In genomic region chr1:236512019-236512418, GRCh38 we compare ENCODE assay signal across 17 cellular contexts. TPM values are rescaled to one million over a fixed set of nuclear protein-coding genes. Genes with fewer than 3 reads are reported as not detected.
A peak's percentile ranks its signal among the peaks of the same experiment; 100 is the strongest.
DNase-seq lines count a peak whose midpoint lies in the region; ATAC-seq and TF ChIP-seq lines count a peak whose summit lies in the region.
"Had no signal": no experiment of that assay in that cellular context is flagged by ENCODE, and none has a peak within 500 bp of the region (broad histone marks: within the 10 kb centered on the region; RNA-seq: fewer than 3 reads in every experiment).

No MANE protein-coding gene starts in this region.

- TF ChIP-seq CTCF in Calu3 (IDR thresholded peaks at IDR 0.05; ENCODE audit: unreplicated experiment) (no peak), Panc1 (IDR thresholded peaks at IDR 0.05) (no peak), body of pancreas (IDR thresholded peaks at IDR 0.05) (no peak), WTC11 (IDR thresholded peaks at IDR 0.05) (no peak)

- H3K4me1 ChIP-seq in Panc1 (ENCODE audit: control insufficient read depth, insufficient read depth, low read length) = peaks cover 52% of the 10 kb centered on the region
- peaks cover 72% of the 10 kb centered on the region for H3K4me1 ChIP-seq in body of pancreas

- H3K36me3 ChIP-seq in Panc1 (ENCODE audit: control insufficient read depth, insufficient read depth, low read length) (no peaks in the 10 kb centered on the region), body of pancreas (replicated peaks in 1 of 2; ENCODE audit: insufficient read depth in 1 of 2, low read depth in 2 of 2) (no peaks in the 10 kb centered on the region)
- H3K36me3 ChIP-seq: HAP-1 had no signal

- H3K27ac ChIP-seq in Panc1 (ENCODE audit: low read length) (peak overlapping the region; percentile 100), body of pancreas (peak overlapping the region in 3 of 4 donors; percentile 11 to 59 (median 26))
- H3K27ac ChIP-seq: A549, GM23248, HL-60 had no signal

- no TSS peak for BruUV-seq in Calu3 (replicated peaks; lab: Mats Ljungman, UMichigan)
- no TSS peak for BruUV-seq in Panc1 (replicated peaks; lab: Mats Ljungman, UMichigan)

- H3K4me3 ChIP-seq in Panc1 (ENCODE audit: low read depth in 2 of 2, low read length in 2 of 2) = no peak overlapping the region
- H3K4me3 ChIP-seq in body of pancreas = no peak overlapping the region
- H3K4me3 ChIP-seq: A549, GM23248, HAP-1 had no signal

- H3K27ac Mint-ChIP-seq in Calu3 (ENCODE audit: unreplicated experiment) (peak overlapping the region; percentile 64), WTC11 (no peak overlapping the region)

- H3K27me3 Mint-ChIP-seq in Calu3 (ENCODE audit: unreplicated experiment) (no peaks in the 10 kb centered on the region), WTC11 (ENCODE audit: low read depth) (no peaks in the 10 kb centered on the region)
- H3K27me3 Mint-ChIP-seq: CD4-positive, alpha-beta memory T cell had no signal

- CTCF ChIA-PET in Calu3 (lab: Charles Lee) = interaction anchor here (0.7 kb wide), 1 partner anchor 228 kb away, joined by 3 read pairs; no protein-coding TSS in a partner anchor
- CTCF ChIA-PET in Panc1 (lab: Charles Lee) = no interaction called here
- CTCF ChIA-PET in WTC11 (lab: Charles Lee) = no interaction called here

- intact Hi-C loops in Calu3 (cut with micrococcal nuclease; ENCODE audit: unreplicated experiment) = no loop called here
- intact Hi-C loops in Panc1 (cut with micrococcal nuclease; ENCODE audit: unreplicated experiment) = no loop called here
- intact Hi-C loops in body of pancreas (cut with DNase I) = no loop called here

- peak overlapping the region; percentile 57 for H3K4me3 Mint-ChIP-seq in Calu3 (ENCODE audit: low read depth, unreplicated experiment)
- H3K4me3 Mint-ChIP-seq in WTC11 = no peak overlapping the region
- H3K4me3 Mint-ChIP-seq: CD4-positive, alpha-beta memory T cell had no signal

- H3K9me3 ChIP-seq in Panc1 (ENCODE audit: control insufficient read depth, insufficient read depth, low read depth, low read length) (no peaks in the 10 kb centered on the region), body of pancreas (no peaks in the 10 kb centered on the region)
- H3K9me3 ChIP-seq: A549, HAP-1 had no signal

- DNase-seq in Calu3 (no peak), Panc1 (ENCODE audit: low read depth, low spot score) (no peak), body of pancreas (no peak), WTC11 (ENCODE audit: low spot score) (no peak)
- DNase-seq in activated CD8-positive, alpha-beta memory T cell treated with anti-CD3 and anti-CD28 coated beads for 24 hours = no peak
- DNase-seq: AML-193; CD4-positive, alpha-beta memory T cell; GF-D8; GM23248; IMR-90; KBM-7 had no signal

- WGBS in body of pancreas, 2 donors = 45 to 58% methylated on average over 7 of the region's 7 CpGs

- no peak for TF ChIP-seq POLR2A in body of pancreas (IDR thresholded peaks at IDR 0.05)

- in situ Hi-C loops in Panc1 (cut with HindIII; ENCODE audit: low pct_unique_long_range_greater_than_20kb, low sequenced_read_pairs) = no loop called here

- H3K9me3 Mint-ChIP-seq in Calu3 (ENCODE audit: low read depth, unreplicated experiment) (no peaks in the 10 kb centered on the region), WTC11 (no peaks in the 10 kb centered on the region)
- H3K9me3 Mint-ChIP-seq: CD4-positive, alpha-beta memory T cell had no signal

- H3K36me3 Mint-ChIP-seq in Calu3 (ENCODE audit: insufficient read depth, unreplicated experiment) = no peaks in the 10 kb centered on the region
- H3K36me3 Mint-ChIP-seq in WTC11 = no peaks in the 10 kb centered on the region
- H3K36me3 Mint-ChIP-seq: CD14-positive monocyte; CD4-positive, alpha-beta memory T cell had no signal

- POLR2A ChIA-PET in Panc1 (lab: Charles Lee) = no interaction called here
- POLR2A ChIA-PET in WTC11 (lab: Charles Lee) = no interaction called here

- H3K27me3 ChIP-seq in Panc1 (ENCODE audit: control insufficient read depth, insufficient read depth, low read length) = no peaks in the 10 kb centered on the region
- no peaks in the 10 kb centered on the region for H3K27me3 ChIP-seq in body of pancreas

- H3K4me1 Mint-ChIP-seq in Calu3 (ENCODE audit: low read depth, unreplicated experiment) (peaks cover 27% of the 10 kb centered on the region), WTC11 (peaks cover 12% of the 10 kb centered on the region)
- H3K4me1 Mint-ChIP-seq: CD14-positive monocyte had no signal

- no peak for ATAC-seq in Panc1
- ATAC-seq in body of pancreas = no peak
- no peak for ATAC-seq in GM21576 (IDR thresholded peaks at IDR 0.05; ENCODE audit: unreplicated experiment)
- ATAC-seq in HG03159 (IDR thresholded peaks at IDR 0.05; ENCODE audit: unreplicated experiment) = no peak
- ATAC-seq in WTC11 = no peak
- ATAC-seq: A549 had no signal

TF ChIP-seq in WTC11, 78 proteins besides CTCF, POLR2A, EP300 and RAD21 (continues in another document):
- TF ChIP-seq, protein P1, sequence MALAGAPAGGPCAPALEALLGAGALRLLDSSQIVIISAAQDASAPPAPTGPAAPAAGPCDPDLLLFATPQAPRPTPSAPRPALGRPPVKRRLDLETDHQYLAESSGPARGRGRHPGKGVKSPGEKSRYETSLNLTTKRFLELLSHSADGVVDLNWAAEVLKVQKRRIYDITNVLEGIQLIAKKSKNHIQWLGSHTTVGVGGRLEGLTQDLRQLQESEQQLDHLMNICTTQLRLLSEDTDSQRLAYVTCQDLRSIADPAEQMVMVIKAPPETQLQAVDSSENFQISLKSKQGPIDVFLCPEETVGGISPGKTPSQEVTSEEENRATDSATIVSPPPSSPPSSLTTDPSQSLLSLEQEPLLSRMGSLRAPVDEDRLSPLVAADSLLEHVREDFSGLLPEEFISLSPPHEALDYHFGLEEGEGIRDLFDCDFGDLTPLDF (CRISPR knock-in tag; IDR thresholded peaks at IDR 0.05) = no peak
- TF ChIP-seq CREM (CRISPR knock-in tag; IDR thresholded peaks at IDR 0.05) (no peak), KAT7 (CRISPR knock-in tag; IDR thresholded peaks at IDR 0.05; ENCODE audit: borderline replicate concordance) (no peak), NR1H2 (CRISPR knock-in tag; IDR thresholded peaks at IDR 0.05) (no peak), SOX15 (CRISPR knock-in tag; IDR thresholded peaks at IDR 0.05) (no peak), CDX4 (CRISPR knock-in tag; IDR thresholded peaks at IDR 0.05; ENCODE audit: borderline replicate concordance) (no peak), FOXJ3 (CRISPR knock-in tag; IDR thresholded peaks at IDR 0.05; ENCODE audit: borderline replicate concordance) (no peak), ZBTB43 (CRISPR knock-in tag; IDR thresholded peaks at IDR 0.05) (no peak), ZNF219 (CRISPR knock-in tag; IDR thresholded peaks at IDR 0.05; ENCODE audit: borderline replicate concordance) (no peak), GRHL2 (CRISPR knock-in tag; IDR thresholded peaks at IDR 0.05; ENCODE audit: insufficient replicate concordance, severe bottlenecking) (no peak), ESRRA (CRISPR knock-in tag; IDR thresholded peaks at IDR 0.05; ENCODE audit: borderline replicate concordance) (no peak)
- TF ChIP-seq, protein P2, sequence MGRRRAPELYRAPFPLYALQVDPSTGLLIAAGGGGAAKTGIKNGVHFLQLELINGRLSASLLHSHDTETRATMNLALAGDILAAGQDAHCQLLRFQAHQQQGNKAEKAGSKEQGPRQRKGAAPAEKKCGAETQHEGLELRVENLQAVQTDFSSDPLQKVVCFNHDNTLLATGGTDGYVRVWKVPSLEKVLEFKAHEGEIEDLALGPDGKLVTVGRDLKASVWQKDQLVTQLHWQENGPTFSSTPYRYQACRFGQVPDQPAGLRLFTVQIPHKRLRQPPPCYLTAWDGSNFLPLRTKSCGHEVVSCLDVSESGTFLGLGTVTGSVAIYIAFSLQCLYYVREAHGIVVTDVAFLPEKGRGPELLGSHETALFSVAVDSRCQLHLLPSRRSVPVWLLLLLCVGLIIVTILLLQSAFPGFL (CRISPR knock-in tag; IDR thresholded peaks at IDR 0.05; ENCODE audit: borderline replicate concordance) = no peak
- TF ChIP-seq, protein P3, sequence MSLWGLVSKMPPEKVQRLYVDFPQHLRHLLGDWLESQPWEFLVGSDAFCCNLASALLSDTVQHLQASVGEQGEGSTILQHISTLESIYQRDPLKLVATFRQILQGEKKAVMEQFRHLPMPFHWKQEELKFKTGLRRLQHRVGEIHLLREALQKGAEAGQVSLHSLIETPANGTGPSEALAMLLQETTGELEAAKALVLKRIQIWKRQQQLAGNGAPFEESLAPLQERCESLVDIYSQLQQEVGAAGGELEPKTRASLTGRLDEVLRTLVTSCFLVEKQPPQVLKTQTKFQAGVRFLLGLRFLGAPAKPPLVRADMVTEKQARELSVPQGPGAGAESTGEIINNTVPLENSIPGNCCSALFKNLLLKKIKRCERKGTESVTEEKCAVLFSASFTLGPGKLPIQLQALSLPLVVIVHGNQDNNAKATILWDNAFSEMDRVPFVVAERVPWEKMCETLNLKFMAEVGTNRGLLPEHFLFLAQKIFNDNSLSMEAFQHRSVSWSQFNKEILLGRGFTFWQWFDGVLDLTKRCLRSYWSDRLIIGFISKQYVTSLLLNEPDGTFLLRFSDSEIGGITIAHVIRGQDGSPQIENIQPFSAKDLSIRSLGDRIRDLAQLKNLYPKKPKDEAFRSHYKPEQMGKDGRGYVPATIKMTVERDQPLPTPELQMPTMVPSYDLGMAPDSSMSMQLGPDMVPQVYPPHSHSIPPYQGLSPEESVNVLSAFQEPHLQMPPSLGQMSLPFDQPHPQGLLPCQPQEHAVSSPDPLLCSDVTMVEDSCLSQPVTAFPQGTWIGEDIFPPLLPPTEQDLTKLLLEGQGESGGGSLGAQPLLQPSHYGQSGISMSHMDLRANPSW (CRISPR knock-in tag; conservative IDR thresholded peaks at IDR 0.05; ENCODE audit: low read depth) = no peak

RNA-seq across cellular contexts. Expression of gene LGALS8, which starts 11.8 kb away (rescaled TPM):
- 46.5 and 50.3 TPM in 2 replicates for total RNA-seq in Calu3 (2022)
- total RNA-seq in Panc1 (2021; ENCODE audit: unreplicated experiment) = 221 TPM
- polyA plus RNA-seq in Panc1 (2012; ENCODE audit: insufficient read length) = 242 TPM
- total RNA-seq in body of pancreas = 10 to 100 TPM; 58.9 to 83.4 TPM
- total RNA-seq in WTC11 (2021) = 8.6 to 10.3 TPM (median 10.1 TPM) in 3 replicates
